Comparison of ENCODE assay signal across 10 cellular contexts in the genomic region with DNA sequence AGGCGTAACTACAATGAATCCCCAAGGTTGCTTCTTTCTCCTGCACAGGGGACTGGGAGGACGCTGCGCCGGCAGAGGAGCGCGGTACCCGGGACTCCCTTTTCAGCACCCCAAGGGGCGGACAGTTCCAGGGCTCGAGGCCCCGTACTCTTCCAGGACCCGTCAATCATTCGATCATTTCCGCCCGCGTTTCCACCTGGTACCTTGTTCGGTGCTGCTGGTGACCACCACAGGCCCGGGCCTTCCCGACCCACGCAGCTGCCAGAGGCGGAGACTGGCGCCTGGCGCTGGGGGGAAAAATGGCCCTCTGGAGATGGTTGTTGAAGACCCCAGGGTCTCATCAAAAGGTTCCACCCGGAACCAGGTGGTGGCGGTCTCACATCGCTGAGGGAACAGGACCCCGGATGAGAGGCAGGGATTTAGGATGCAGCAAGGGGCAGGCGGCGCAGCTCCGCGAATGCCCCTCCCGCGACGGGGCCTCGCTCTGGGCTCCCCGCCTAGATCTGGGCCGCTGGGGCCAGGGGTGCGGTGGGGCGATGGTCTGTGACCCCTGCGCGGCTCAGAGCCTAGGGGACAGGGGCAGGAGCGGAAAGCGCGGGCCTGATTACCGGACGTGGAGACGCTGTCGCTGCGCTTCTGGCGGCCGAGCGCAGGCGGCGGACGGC. TPM values are rescaled to one million over a fixed set of nuclear protein-coding genes. Genes with fewer than 3 reads are reported as not detected.
DNase-seq lines count a peak whose midpoint lies in the region; ATAC-seq and TF ChIP-seq lines count a peak whose summit lies in the region.
"Had no signal": no experiment of that assay in that cellular context is flagged by ENCODE, and none has a peak within 500 bp of the region (broad histone marks: within the 10 kb centered on the region; RNA-seq: fewer than 3 reads in every experiment).

No MANE protein-coding gene starts in this region.

- TF ChIP-seq CTCF in GM10266 (IDR thresholded peaks at IDR 0.05; ENCODE audit: control insufficient read depth, insufficient read depth, low read depth, missing control alignments) (no peak), fibroblast of the aortic adventitia (IDR thresholded peaks at IDR 0.05; ENCODE audit: insufficient read depth, low read length) (no peak), osteocyte (IDR thresholded peaks at IDR 0.05) (no peak)

- peaks cover 14% of the 10 kb centered on the region for H3K4me1 Mint-ChIP-seq in T-helper 17 cell
- H3K4me1 Mint-ChIP-seq in osteocyte (ENCODE audit: unreplicated experiment) = peaks cover 25% of the 10 kb centered on the region

- no peak overlapping the region for H3K4me3 ChIP-seq in fibroblast of the aortic adventitia (ENCODE audit: low read depth, low read length)

- H3K9me3 Mint-ChIP-seq in osteocyte (ENCODE audit: unreplicated experiment) = no peaks in the 10 kb centered on the region
- H3K9me3 Mint-ChIP-seq: stimulated activated memory B cell treated with anti-CD40 and anti-IgM and Interleukin-4, amounts not matched to agents 10 μg/mL and 1 μg/mL and 100 μg/mL, for 72 hours had no signal

- DNase-seq in GM10266 (ENCODE audit: extremely low spot score) (peak; percentile 52), T-helper 17 cell (peak in 1 of 3 donors; percentile 32), fibroblast of the aortic adventitia (ENCODE audit: low read depth) (peak; percentile 12), osteocyte (ENCODE audit: extremely low spot score, unreplicated experiment) (peak; percentile 83), SIG-M5 treated with dmso at 0.1 percent for 504 hours (lab: John Stamatoyannopoulos, UW; ENCODE audit: unreplicated experiment) (no peak), HCEC 1CT (no peak), cerebellar nuclear complex (lab: John Stamatoyannopoulos, UW) (no peak)
- DNase-seq: occipital lobe had no signal

- peaks cover 2% of the 10 kb centered on the region for H3K36me3 Mint-ChIP-seq in T-helper 17 cell (ENCODE audit: low read depth)
- peaks cover 2% of the 10 kb centered on the region for H3K36me3 Mint-ChIP-seq in osteocyte (ENCODE audit: unreplicated experiment)
- H3K36me3 Mint-ChIP-seq: stimulated activated memory B cell treated with anti-CD40 and anti-IgM and Interleukin-4, amounts not matched to agents 10 μg/mL and 1 μg/mL and 100 μg/mL, for 72 hours had no signal

- H3K4me3 Mint-ChIP-seq in T-helper 17 cell (no peak overlapping the region), osteocyte (ENCODE audit: unreplicated experiment) (peak overlapping the region; percentile 4)
- H3K4me3 Mint-ChIP-seq: stimulated activated memory B cell treated with anti-CD40 and anti-IgM and Interleukin-4, amounts not matched to agents 10 μg/mL and 1 μg/mL and 100 μg/mL, for 72 hours had no signal

- H3K27ac Mint-ChIP-seq in T-helper 17 cell (no peak overlapping the region), osteocyte (ENCODE audit: unreplicated experiment) (no peak overlapping the region)
- H3K27ac Mint-ChIP-seq: stimulated activated memory B cell treated with anti-CD40 and anti-IgM and Interleukin-4, amounts not matched to agents 10 μg/mL and 1 μg/mL and 100 μg/mL, for 72 hours had no signal

- H3K27me3 Mint-ChIP-seq in T-helper 17 cell (peaks cover 76% of the 10 kb centered on the region), osteocyte (ENCODE audit: unreplicated experiment) (peaks cover 84% of the 10 kb centered on the region)

- H3K9me3 ChIP-seq in T-helper 17 cell (ENCODE audit: control insufficient read depth, low read length, poor library complexity, severe bottlenecking) = no peaks in the 10 kb centered on the region

- ATAC-seq in T-helper 17 cell = peak; percentile 64
- ATAC-seq in GM18517 (IDR thresholded peaks at IDR 0.05; ENCODE audit: unreplicated experiment) = no peak
- ATAC-seq: stimulated activated memory B cell treated with anti-CD40 and anti-IgM and Interleukin-4, amounts not matched to agents 10 μg/mL and 1 μg/mL and 100 μg/mL, for 72 hours had no signal

RNA-seq across cellular contexts. Expression of a gene that starts 0.7 kb away (rescaled TPM):
- not detected for total RNA-seq in T-helper 17 cell
- not detected in 2 replicates for total RNA-seq in fibroblast of the aortic adventitia (ENCODE audit: low replicate concordance)
- not detected in 2 replicates for total RNA-seq in osteocyte
- total RNA-seq: occipital lobe had no signal

RNA-seq across cellular contexts. Expression of a gene that starts 23.3 kb away (rescaled TPM):
- total RNA-seq in T-helper 17 cell (10 to 100 TPM; 33.1 to 34.0 TPM), fibroblast of the aortic adventitia (ENCODE audit: low replicate concordance) (0.99 and 2.5 TPM in 2 replicates), osteocyte (7.6 and 8.2 TPM in 2 replicates)

Comparison
In these comparisons a context has a peak if more than half of its experiments do, and no peak if none do; other contexts are left out.
1. DNase-seq: peak in GM10266 (single experiment), fibroblast of the aortic adventitia (single experiment) and osteocyte (single experiment); none in SIG-M5 treated with dmso at 0.1 percent for 504 hours (single experiment), HCEC 1CT (single experiment) and cerebellar nuclear complex (0 of 2).